9 cellular contexts compared by ENCODE assay signal in the genomic region with DNA sequence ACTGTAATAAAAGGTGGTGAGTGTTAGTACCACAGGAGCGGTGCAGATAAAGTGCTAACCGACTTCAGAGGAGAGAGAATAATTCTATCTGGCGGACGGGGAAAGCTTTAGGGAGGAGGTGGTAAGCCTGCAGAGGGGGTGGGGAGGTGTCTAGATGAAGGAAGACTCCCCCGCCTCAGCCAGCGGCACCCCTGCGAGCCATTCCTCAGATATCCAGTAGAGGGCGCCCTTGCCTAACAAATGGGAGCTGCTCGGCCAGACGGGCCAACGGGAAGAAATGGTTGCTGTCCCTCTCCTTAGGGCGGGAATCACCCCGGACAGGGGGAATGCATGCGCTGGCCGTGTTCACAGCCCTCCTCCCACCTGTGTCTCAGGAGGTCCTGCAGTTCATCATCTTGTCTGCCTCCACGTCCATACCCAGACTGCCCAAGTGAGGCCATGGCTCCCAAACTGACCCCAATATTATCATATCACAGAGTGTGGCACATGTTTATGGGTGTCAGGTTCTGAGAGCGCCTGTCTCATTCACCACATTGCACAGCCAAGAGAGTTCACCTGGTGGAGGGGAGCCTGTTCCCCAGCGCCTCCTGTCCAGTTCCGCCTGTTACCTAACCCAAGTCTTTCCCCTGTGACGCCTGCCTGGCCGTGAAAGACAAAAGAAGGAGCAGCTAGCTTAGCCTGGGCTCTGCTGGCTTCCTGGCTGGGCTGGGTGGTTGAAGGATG.
DNase-seq lines count a peak whose midpoint lies in the region; ATAC-seq and TF ChIP-seq lines count a peak whose summit lies in the region.
"Had no signal": no experiment of that assay in that cellular context is flagged by ENCODE, and none has a peak within 500 bp of the region (broad histone marks: within the 10 kb centered on the region; RNA-seq: fewer than 3 reads in every experiment).

No MANE protein-coding gene starts in this region.

- no peak overlapping the region for H3K27ac Mint-ChIP-seq in activated naive CD8-positive, alpha-beta T cell treated with anti-CD3 and anti-CD28 coated beads for 36 hours

- no peak overlapping the region for H3K4me3 Mint-ChIP-seq in activated naive CD8-positive, alpha-beta T cell treated with anti-CD3 and anti-CD28 coated beads for 36 hours

- no peaks in the 10 kb centered on the region for H3K79me2 ChIP-seq in DOHH2 (ENCODE audit: control insufficient read depth, low read length)
- H3K79me2 ChIP-seq in HCT116 (ENCODE audit: insufficient read depth, low read length), result no peaks in the 10 kb centered on the region

- no peaks in the 10 kb centered on the region for H3F3A ChIP-seq in DOHH2 (ENCODE audit: control insufficient read depth, insufficient read depth)

- peak; percentile 95 for ATAC-seq in HCT116
- ATAC-seq in heart right ventricle, result peak; percentile 29 to 77 (median 72)

- H3K27ac ChIP-seq in DOHH2 (ENCODE audit: low read depth, low read length), result no peak overlapping the region
- H3K27ac ChIP-seq in HCT116 (ENCODE audit: low read depth, low read length), result no peak overlapping the region
- no peak overlapping the region for H3K27ac ChIP-seq in heart right ventricle
- H3K27ac ChIP-seq: epithelial cell of prostate had no signal

- H3K4me1 ChIP-seq in DOHH2 (ENCODE audit: control insufficient read depth, low read length) (peaks cover 3% of the 10 kb centered on the region; the same call in 1 of the 2 replicates), HCT116 (ENCODE audit: control insufficient read depth in 1 of 2, insufficient read depth in 2 of 2, low read length in 2 of 2) (peaks cover 0 to 5% of the 10 kb centered on the region in 2 experiments; a peak in 1 of 4 replicates), heart right ventricle (peaks cover 4 to 32% (median 16%) of the 10 kb centered on the region in 9 donors)

- H3K9me3 ChIP-seq in DOHH2 (ENCODE audit: control insufficient read depth, insufficient read depth, low read length) (no peaks in the 10 kb centered on the region), HCT116 (ENCODE audit: control insufficient read depth in 1 of 2, insufficient read depth in 1 of 2, low read depth in 1 of 2, low read length in 2 of 2) (no peaks in the 10 kb centered on the region), heart right ventricle (no peaks in the 10 kb centered on the region)

- H3K4me2 ChIP-seq in DOHH2 (ENCODE audit: low read length), result peak overlapping the region; percentile 29; the same call in 1 of the 2 replicates
- peak overlapping the region; percentile 50 for H3K4me2 ChIP-seq in HCT116 (ENCODE audit: low read length)

- no TSS peak for BruUV-seq in HCT116 (replicated peaks; lab: Mats Ljungman, UMichigan)

- H3K9ac ChIP-seq in HCT116 (ENCODE audit: low read length), result no peak overlapping the region

- no peaks in the 10 kb centered on the region for H3K9me2 ChIP-seq in DOHH2 (replicated peaks; ENCODE audit: control insufficient read depth, low read length)
- H3K9me2 ChIP-seq in HCT116 (ENCODE audit: insufficient read depth), result no peaks in the 10 kb centered on the region

- H2AFZ ChIP-seq in HCT116 (ENCODE audit: low read depth, low read length, poor library complexity, severe bottlenecking), result peak overlapping the region; percentile 85

- TF ChIP-seq POLR2A in HCT116 (IDR thresholded peaks at IDR 0.05; ENCODE audit: borderline replicate concordance, extremely low read depth, insufficient read depth, insufficient read length), result no peak

- no peaks in the 10 kb centered on the region for H3K36me3 Mint-ChIP-seq in activated naive CD8-positive, alpha-beta T cell treated with anti-CD3 and anti-CD28 coated beads for 36 hours

- TF ChIP-seq RAD21 in HCT116 (IDR thresholded peaks at IDR 0.05; ENCODE audit: low read depth), result peak; percentile 98

- H3K27me3 ChIP-seq in DOHH2 (ENCODE audit: control insufficient read depth, low read length) (peaks cover 14% of the 10 kb centered on the region; the same call in 1 of the 2 replicates), HCT116 (ENCODE audit: insufficient read depth, low read length) (peaks cover 7% of the 10 kb centered on the region; the same call in 1 of the 2 replicates), heart right ventricle (peaks cover 0 to 8% (median 0%) of the 10 kb centered on the region in 7 donors)

- intact Hi-C loops in HCT116 (cut with micrococcal nuclease) (loop anchor here (1.0 to 10.0 kb wide), 6 partner anchors 39 to 1717 kb away; no protein-coding TSS in a partner anchor), heart right ventricle (cut with DNase I) (loop anchor here (1.0 to 5.0 kb wide), 12 partner anchors 36 to 906 kb away; no protein-coding TSS in a partner anchor), posterior vena cava (cut with DNase I) (loop anchor here (5.0 to 10.0 kb wide), 4 partner anchors 36 to 1724 kb away; no protein-coding TSS in a partner anchor)

- peak; percentile 97 for TF ChIP-seq CTCF in DOHH2 (IDR thresholded peaks at IDR 0.05; ENCODE audit: low read depth, low read length, poor library complexity, severe bottlenecking)
- peak; percentile 79 to 96 (median 87) for TF ChIP-seq CTCF in HCT116 (IDR thresholded peaks at IDR 0.05 in 2 of 3, conservative IDR thresholded peaks at IDR 0.05 in 1 of 3; ENCODE audit: borderline replicate concordance in 1 of 3, insufficient read depth in 1 of 3, low read depth in 2 of 3, low read length in 2 of 3)
- peak; percentile 81 to 98 (median 96) for TF ChIP-seq CTCF in heart right ventricle (IDR thresholded peaks at IDR 0.05)

- no peaks in the 10 kb centered on the region for H3K9me3 Mint-ChIP-seq in activated naive CD8-positive, alpha-beta T cell treated with anti-CD3 and anti-CD28 coated beads for 36 hours

- H4K20me1 ChIP-seq in DOHH2 (ENCODE audit: control insufficient read depth, insufficient read depth, low read depth, low read length) (no peaks in the 10 kb centered on the region), HCT116 (ENCODE audit: insufficient read depth) (no peaks in the 10 kb centered on the region)

- 19 to 21% methylated on average over 21 of the region's 21 CpGs for WGBS in heart right ventricle, 2 donors

- DNase-seq in HCT116 (ENCODE audit: low read depth, low spot score), result peak; percentile 43
- peak; percentile 84 for DNase-seq in NCI-H1105 treated with DMSO at 0.1 percent for 48 hours (lab: John Stamatoyannopoulos, UW)
- DNase-seq in SKM-1 treated with dmso at 0.1 percent for 144 hours (lab: John Stamatoyannopoulos, UW; ENCODE audit: unreplicated experiment), result peak; percentile 52
- peak; percentile 72 for DNase-seq in activated naive CD8-positive, alpha-beta T cell treated with anti-CD3 and anti-CD28 coated beads for 36 hours
- peak; percentile 73 to 80 for DNase-seq in heart right ventricle
- peak; percentile 92 for DNase-seq in posterior vena cava (ENCODE audit: low spot score)
- DNase-seq in ureter (ENCODE audit: low spot score), result peak; percentile 79

- RAD21 ChIA-PET in HCT116 (lab: Charles Lee; ENCODE audit: low non-redundant PET in 1 of 2, low total read pairs in 2 of 2, uncharacterized antibody in 2 of 2, unreplicated experiment in 2 of 2), result interaction anchor here (1.5 to 1.6 kb wide), 2 partner anchors 40 kb away, joined by 6 to 7 read pairs; no protein-coding TSS in a partner anchor

- H3K27me3 Mint-ChIP-seq in activated naive CD8-positive, alpha-beta T cell treated with anti-CD3 and anti-CD28 coated beads for 36 hours, result peaks cover 13% of the 10 kb centered on the region

- no peak overlapping the region for H3K4me3 ChIP-seq in DOHH2 (ENCODE audit: low read length)
- H3K4me3 ChIP-seq in HCT116 (replicated peaks in 1 of 2; ENCODE audit: low read depth in 1 of 2, low read length in 2 of 2), result no peak overlapping the region; a peak in 1 of 4 replicates
- H3K4me3 ChIP-seq in heart right ventricle, result no peak overlapping the region

- H3K4me1 Mint-ChIP-seq in activated naive CD8-positive, alpha-beta T cell treated with anti-CD3 and anti-CD28 coated beads for 36 hours, result peaks cover 1% of the 10 kb centered on the region

- CTCF ChIA-PET in HCT116 (lab: Charles Lee), result interaction anchor here (0.7 to 1.8 kb wide), 9 partner anchors 9 to 550 kb away, joined by 3 to 19 read pairs (median 3); a partner anchor contains a TSS

- POLR2A ChIA-PET in HCT116 (lab: Charles Lee), result no interaction called here

- H3K36me3 ChIP-seq in DOHH2 (ENCODE audit: control insufficient read depth, low read length), result no peaks in the 10 kb centered on the region
- no peaks in the 10 kb centered on the region for H3K36me3 ChIP-seq in HCT116 (ENCODE audit: control insufficient read depth in 1 of 2, insufficient read depth in 2 of 2, low read length in 2 of 2)
- H3K36me3 ChIP-seq in heart right ventricle, result no peaks in the 10 kb centered on the region

TF ChIP-seq in HCT116, 20 proteins besides CTCF, POLR2A, EP300 and RAD21:
- TF ChIP-seq FOSL1 (IDR thresholded peaks at IDR 0.05; ENCODE audit: low read depth) (no peak), YY1 (IDR thresholded peaks at IDR 0.05; ENCODE audit: extremely low read depth, insufficient replicate concordance, low read depth, low read length) (peak; percentile 21)
